ENCODE assay signal across 8 cellular contexts in the genomic region with DNA sequence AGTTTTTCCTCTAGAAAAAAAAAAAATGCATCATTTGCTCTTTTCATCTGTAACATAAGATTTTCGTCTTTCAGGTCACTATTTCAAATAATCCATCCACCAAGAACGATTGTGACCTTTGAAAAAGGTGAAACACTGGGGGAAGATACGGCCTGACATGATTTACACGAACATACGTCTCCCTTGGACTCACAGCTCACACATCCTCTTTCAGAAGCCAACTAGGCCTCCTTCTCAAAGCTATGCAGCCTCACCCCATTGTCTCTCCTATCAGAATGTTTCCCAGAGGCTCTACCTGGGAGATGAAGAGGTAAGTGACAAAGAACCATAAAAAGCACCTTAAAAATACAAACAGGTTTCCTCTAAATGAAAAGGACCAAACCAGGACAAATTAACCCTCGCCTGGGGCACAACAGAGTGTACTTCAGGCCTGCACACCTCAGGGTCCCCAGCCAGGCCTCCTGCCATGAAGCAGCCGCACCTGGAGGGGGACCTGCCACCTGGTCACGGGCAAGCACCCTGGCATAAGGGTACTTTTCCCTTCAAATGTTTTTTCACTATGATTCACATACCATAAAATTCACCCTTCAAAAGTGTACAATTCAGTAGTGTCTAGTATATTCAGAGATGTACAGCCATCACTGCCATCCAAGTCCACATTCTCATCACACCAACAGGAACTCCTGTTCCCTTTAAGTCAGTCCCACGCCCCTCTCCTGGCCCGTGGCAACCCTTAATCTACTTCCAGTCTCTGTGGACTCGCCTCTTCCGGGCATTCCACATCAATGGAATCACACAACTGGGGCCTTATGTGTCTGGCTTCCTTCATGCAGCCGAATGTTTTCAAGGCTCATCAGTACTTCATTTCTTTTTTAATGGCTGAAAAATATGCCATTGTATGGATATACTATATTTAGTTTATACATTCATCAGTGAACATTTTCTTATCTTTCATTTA. TPM values are rescaled to one million over a fixed set of nuclear protein-coding genes. Genes with fewer than 3 reads are reported as not detected.
A peak's percentile ranks its signal among the peaks of the same experiment; 100 is the strongest.
DNase-seq lines count a peak whose midpoint lies in the region; ATAC-seq and TF ChIP-seq lines count a peak whose summit lies in the region.

No MANE protein-coding gene starts in this region.

- peak overlapping the region; percentile 28 to 37 for H3K9ac ChIP-seq in stomach smooth muscle (ENCODE audit: low read length in 2 of 2)

- peaks cover 5% of the 10 kb centered on the region for H3K27me3 Mint-ChIP-seq in glutamatergic neuron (ENCODE audit: unreplicated experiment)
- no peaks in the 10 kb centered on the region for H3K27me3 Mint-ChIP-seq in activated naive CD4-positive, alpha-beta T cell treated with anti-CD3 and anti-CD28 coated beads for 36 hours (ENCODE audit: low read depth)

- peak overlapping the region; percentile 70 for H3K27ac ChIP-seq in stomach smooth muscle (ENCODE audit: low read length)

- H3K4me1 ChIP-seq in stomach smooth muscle (ENCODE audit: control insufficient read depth, insufficient read depth, low read length): peaks cover 46% of the 10 kb centered on the region

- in situ Hi-C loops in SK-MEL-5 (cut with HindIII; ENCODE audit: low pct_unique_long_range_greater_than_20kb, low sequenced_read_pairs): no loop called here

- H3K9me3 ChIP-seq in stomach smooth muscle (ENCODE audit: control insufficient read depth in 2 of 2, low read length in 2 of 2): no peaks in the 10 kb centered on the region

- H3K4me3 ChIP-seq in stomach smooth muscle (ENCODE audit: low read length in 2 of 2): no peak overlapping the region

- peak; percentile 36 for ATAC-seq in HG02852 (IDR thresholded peaks at IDR 0.05; ENCODE audit: unreplicated experiment)

- CTCF ChIA-PET in activated naive CD4-positive, alpha-beta T cell treated with anti-CD3 and anti-CD28 coated beads for 36 hours (lab: Charles Lee): no interaction called here

- DNase-seq in NCI-H345 (lab: John Stamatoyannopoulos, UW) (peak; percentile 11), NCI-H345 treated with DMSO at 0.1 percent for 48 hours (lab: John Stamatoyannopoulos, UW; ENCODE audit: unreplicated experiment) (no peak), SK-MEL-5 (ENCODE audit: low read depth, low spot score) (peak; percentile 72), glutamatergic neuron (no peak), NCI-H2227 treated with DMSO at 0.1 percent for 48 hours (lab: John Stamatoyannopoulos, UW) (no peak)
- DNase-seq in activated naive CD4-positive, alpha-beta T cell treated with anti-CD3 and anti-CD28 coated beads for 36 hours: no peak

- peaks cover 9 to 10% of the 10 kb centered on the region in 2 donors for H3K36me3 ChIP-seq in stomach smooth muscle (ENCODE audit: control insufficient read depth in 2 of 2, insufficient read depth in 2 of 2, low read length in 2 of 2)

- H3K9me3 Mint-ChIP-seq in glutamatergic neuron (ENCODE audit: unreplicated experiment): peaks cover 10% of the 10 kb centered on the region
- no peaks in the 10 kb centered on the region for H3K9me3 Mint-ChIP-seq in activated naive CD4-positive, alpha-beta T cell treated with anti-CD3 and anti-CD28 coated beads for 36 hours

- peaks cover 8% of the 10 kb centered on the region for H3K36me3 Mint-ChIP-seq in glutamatergic neuron (ENCODE audit: unreplicated experiment)
- peaks cover 35% of the 10 kb centered on the region for H3K36me3 Mint-ChIP-seq in activated naive CD4-positive, alpha-beta T cell treated with anti-CD3 and anti-CD28 coated beads for 36 hours (ENCODE audit: low read depth)

- no peaks in the 10 kb centered on the region for H3K27me3 ChIP-seq in stomach smooth muscle (ENCODE audit: control insufficient read depth in 1 of 2, insufficient read depth in 2 of 2, low read length in 2 of 2)

- peaks cover 12% of the 10 kb centered on the region for H3K4me1 Mint-ChIP-seq in glutamatergic neuron (ENCODE audit: low read depth, unreplicated experiment)
- H3K4me1 Mint-ChIP-seq in activated naive CD4-positive, alpha-beta T cell treated with anti-CD3 and anti-CD28 coated beads for 36 hours (ENCODE audit: low read depth): peaks cover 49% of the 10 kb centered on the region

- peak overlapping the region; percentile 48 for H3K27ac Mint-ChIP-seq in glutamatergic neuron (ENCODE audit: unreplicated experiment)
- H3K27ac Mint-ChIP-seq in activated naive CD4-positive, alpha-beta T cell treated with anti-CD3 and anti-CD28 coated beads for 36 hours: no peak overlapping the region

- TF ChIP-seq CTCF in glutamatergic neuron (IDR thresholded peaks at IDR 0.05; ENCODE audit: partially characterized antibody, unreplicated experiment): no peak

- H3K4me3 Mint-ChIP-seq in glutamatergic neuron (ENCODE audit: unreplicated experiment): no peak overlapping the region
- no peak overlapping the region for H3K4me3 Mint-ChIP-seq in activated naive CD4-positive, alpha-beta T cell treated with anti-CD3 and anti-CD28 coated beads for 36 hours

- intact Hi-C loops in activated naive CD4-positive, alpha-beta T cell treated with anti-CD3 and anti-CD28 coated beads for 36 hours (cut with micrococcal nuclease): no loop called here

RNA-seq across cellular contexts. Expression of gene SLC15A4, which starts 5.4 kb away (rescaled TPM):
- 45.1 and 47.7 TPM in 2 replicates for total RNA-seq in SK-MEL-5 (2014; rRNA removed; shearing (Covaris generic))
- polyA plus RNA-seq in SK-MEL-5 (2015; cell fraction: cytosol; rRNA removed): 45.7 and 66.2 TPM in 2 replicates
- 62.0 and 74.8 TPM in 2 replicates for polyA plus RNA-seq in SK-MEL-5 (2015; cell fraction: nucleus; rRNA removed)
- total RNA-seq in glutamatergic neuron (ENCODE audit: unreplicated experiment): 23.0 TPM
- total RNA-seq in activated naive CD4-positive, alpha-beta T cell treated with anti-CD3 and anti-CD28 coated beads for 36 hours: 10 to 100 TPM; 10.1 to 10.3 TPM

RNA-seq across cellular contexts. Expression of gene GLT1D1, which starts 34.9 kb away (rescaled TPM):
- 0.05 TPM in 1 of 2 replicates, not detected in the other for total RNA-seq in SK-MEL-5 (2014; rRNA removed; shearing (Covaris generic))
- 0.05 TPM in 1 of 2 replicates, not detected in the other for polyA plus RNA-seq in SK-MEL-5 (2015; cell fraction: cytosol; rRNA removed)
- 0.09 TPM in 1 of 2 replicates, not detected in the other for polyA plus RNA-seq in SK-MEL-5 (2015; cell fraction: nucleus; rRNA removed)
- 4.4 TPM for total RNA-seq in glutamatergic neuron (ENCODE audit: unreplicated experiment)
- not detected for total RNA-seq in activated naive CD4-positive, alpha-beta T cell treated with anti-CD3 and anti-CD28 coated beads for 36 hours

Comparison
In these comparisons a context has a peak if more than half of its experiments do, and no peak if none do; other contexts are left out.
1. DNase-seq: peak in NCI-H345 (single experiment) and SK-MEL-5 (single experiment); none in NCI-H345 treated with DMSO at 0.1 percent for 48 hours (single experiment), glutamatergic neuron (single experiment), activated naive CD4-positive, alpha-beta T cell treated with anti-CD3 and anti-CD28 coated beads for 36 hours (single experiment) and NCI-H2227 treated with DMSO at 0.1 percent for 48 hours (single experiment).